ENCODE assay signal across 16 cellular contexts in genomic region chr1:244159646-244160045, GRCh38.
A peak's percentile ranks its signal among the peaks of the same experiment; 100 is the strongest.
DNase-seq lines count a peak whose midpoint lies in the region; ATAC-seq and TF ChIP-seq lines count a peak whose summit lies in the region.
"Had no signal": no experiment of that assay in that cellular context is flagged by ENCODE, and none has a peak within 500 bp of the region (broad histone marks: within the 10 kb centered on the region; RNA-seq: fewer than 3 reads in every experiment).

No MANE protein-coding gene starts in this region.

- CTCF ChIA-PET in Calu3 (lab: Charles Lee), result no interaction called here

- BruUV-seq in Calu3 (replicated peaks; lab: Mats Ljungman, UMichigan), result no TSS peak

- H3K36me3 ChIP-seq in SJSA1, result no peaks in the 10 kb centered on the region
- H3K36me3 ChIP-seq: BLaER1, HAP-1 had no signal

- intact Hi-C loops in Calu3 (cut with micrococcal nuclease; ENCODE audit: unreplicated experiment), result loop anchor here (5.0 kb wide), 2 partner anchors 67 to 113 kb away; no protein-coding TSS in a partner anchor

- peaks cover 23% of the 10 kb centered on the region for H3K4me1 Mint-ChIP-seq in Calu3 (ENCODE audit: low read depth, unreplicated experiment)
- H3K4me1 Mint-ChIP-seq in activated T-helper 17 cell treated with anti-CD3 and anti-CD28 coated beads, Interleukin-2, amount 50 U/mL, for 72 hours, result no peaks in the 10 kb centered on the region
- H3K4me1 Mint-ChIP-seq: CD4-positive, CD25-positive, alpha-beta regulatory T cell had no signal

- ATAC-seq in GM21367 (IDR thresholded peaks at IDR 0.05; ENCODE audit: unreplicated experiment) (no peak), HG02798 (IDR thresholded peaks at IDR 0.05; ENCODE audit: poor library complexity, unreplicated experiment) (no peak)
- no peak for ATAC-seq in activated T-helper 17 cell treated with anti-CD3 and anti-CD28 coated beads, Interleukin-2, amount 50 U/mL, for 72 hours (replicated peaks)
- ATAC-seq: CD8-positive, alpha-beta T cell had no signal

- H3K27ac ChIP-seq in SJSA1, result peak overlapping the region; percentile 88
- H3K27ac ChIP-seq: BLaER1, C4-2B had no signal

- DNase-seq in Calu3 (peak; percentile 46), HT-29 (ENCODE audit: low spot score) (peak; percentile 14), SJSA1 (ENCODE audit: low read depth in 1 of 2, low spot score in 2 of 2) (no peak)
- DNase-seq: CD4-positive, CD25-positive, alpha-beta regulatory T cell; CD8-positive, alpha-beta T cell; DMS53; DMS79 treated with DMSO at 0.1 percent for 48 hours; GF-D8; HFFc6 had no signal

- no peak overlapping the region for H3K4me3 ChIP-seq in SJSA1
- H3K4me3 ChIP-seq: BLaER1, HAP-1 had no signal

- no peaks in the 10 kb centered on the region for H3K27me3 Mint-ChIP-seq in Calu3 (ENCODE audit: unreplicated experiment)
- H3K27me3 Mint-ChIP-seq in activated T-helper 17 cell treated with anti-CD3 and anti-CD28 coated beads, Interleukin-2, amount 50 U/mL, for 72 hours, result no peaks in the 10 kb centered on the region
- H3K27me3 Mint-ChIP-seq: CD4-positive, CD25-positive, alpha-beta regulatory T cell had no signal

- H3K9me3 ChIP-seq in SJSA1 (replicated peaks), result no peaks in the 10 kb centered on the region
- H3K9me3 ChIP-seq: BLaER1, HAP-1 had no signal

- no peak for TF ChIP-seq CTCF in Calu3 (IDR thresholded peaks at IDR 0.05; ENCODE audit: unreplicated experiment)

- H3K36me3 Mint-ChIP-seq in Calu3 (ENCODE audit: insufficient read depth, unreplicated experiment), result peaks cover 4% of the 10 kb centered on the region
- H3K36me3 Mint-ChIP-seq in activated T-helper 17 cell treated with anti-CD3 and anti-CD28 coated beads, Interleukin-2, amount 50 U/mL, for 72 hours (ENCODE audit: low read depth), result no peaks in the 10 kb centered on the region
- H3K36me3 Mint-ChIP-seq: CD4-positive, CD25-positive, alpha-beta regulatory T cell; CD8-positive, alpha-beta T cell had no signal

- H3K27me3 ChIP-seq in SJSA1 (replicated peaks), result no peaks in the 10 kb centered on the region
- H3K27me3 ChIP-seq: BLaER1 had no signal

- no peak overlapping the region for H3K4me3 Mint-ChIP-seq in Calu3 (ENCODE audit: low read depth, unreplicated experiment)
- H3K4me3 Mint-ChIP-seq in activated T-helper 17 cell treated with anti-CD3 and anti-CD28 coated beads, Interleukin-2, amount 50 U/mL, for 72 hours, result no peak overlapping the region
- H3K4me3 Mint-ChIP-seq: B cell; CD4-positive, CD25-positive, alpha-beta regulatory T cell; CD8-positive, alpha-beta T cell; HFFc6 had no signal

- peaks cover 89% of the 10 kb centered on the region for H3K4me1 ChIP-seq in SJSA1 (replicated peaks)

- H3K9me3 Mint-ChIP-seq in Calu3 (ENCODE audit: low read depth, unreplicated experiment), result peaks cover 2% of the 10 kb centered on the region
- H3K9me3 Mint-ChIP-seq in activated T-helper 17 cell treated with anti-CD3 and anti-CD28 coated beads, Interleukin-2, amount 50 U/mL, for 72 hours, result no peaks in the 10 kb centered on the region
- H3K9me3 Mint-ChIP-seq: CD8-positive, alpha-beta T cell; HFFc6 had no signal

- H3K27ac Mint-ChIP-seq in Calu3 (ENCODE audit: unreplicated experiment), result no peak overlapping the region
- no peak overlapping the region for H3K27ac Mint-ChIP-seq in activated T-helper 17 cell treated with anti-CD3 and anti-CD28 coated beads, Interleukin-2, amount 50 U/mL, for 72 hours
- H3K27ac Mint-ChIP-seq: B cell; CD8-positive, alpha-beta T cell; HFFc6 had no signal

Comparison
In these comparisons a context has a peak if more than half of its experiments do, and no peak if none do; other contexts are left out.
1. DNase-seq: peak in Calu3 (single experiment) and HT-29 (single experiment); none in SJSA1 (0 of 2).